In the genomic region with DNA sequence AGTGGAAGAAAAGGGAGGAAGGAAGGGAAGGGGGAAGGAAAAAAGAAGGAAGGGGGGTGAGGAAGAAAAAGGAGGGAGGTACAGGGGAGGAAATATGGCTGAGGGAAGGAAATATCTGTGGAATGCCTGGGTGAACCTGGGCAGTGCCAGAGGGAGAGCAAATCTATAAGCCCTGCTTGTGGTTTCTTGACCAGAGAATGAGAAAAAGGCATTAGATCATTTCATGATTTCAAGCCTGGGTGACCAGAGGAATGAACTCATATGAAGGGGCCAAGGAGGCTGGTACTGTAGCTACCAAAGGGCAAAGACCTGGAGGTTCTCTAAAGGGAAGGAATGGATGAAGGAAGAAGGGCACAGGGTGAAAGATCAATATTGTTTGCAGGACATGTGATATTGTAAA, we compare ENCODE assay signal across 22 cellular contexts. TPM values are rescaled to one million over a fixed set of nuclear protein-coding genes. Genes with fewer than 3 reads are reported as not detected.
DNase-seq lines count a peak whose midpoint lies in the region; ATAC-seq, FAIRE-seq and TF ChIP-seq lines count a peak whose summit lies in the region.
"Had no signal": no experiment of that assay in that cellular context is flagged by ENCODE, and none has a peak within 500 bp of the region (broad histone marks: within the 10 kb centered on the region; RNA-seq: fewer than 3 reads in every experiment).

No MANE protein-coding gene starts in this region.

- DNase-seq in AG10803 (ENCODE audit: low read depth) = peak; percentile 69
- peak; percentile 38 for DNase-seq in LHCN-M2 (ENCODE audit: low read depth)
- no peak for DNase-seq in GM12878 (ENCODE audit: low read depth, low spot score)
- DNase-seq in caudate nucleus (lab: John Stamatoyannopoulos, UW) = no peak
- no peak for DNase-seq in COLO668 (lab: John Stamatoyannopoulos, UW; ENCODE audit: unreplicated experiment)
- DNase-seq in NOMO-1 (lab: John Stamatoyannopoulos, UW; ENCODE audit: unreplicated experiment in 2 of 2) = no peak
- DNase-seq: aorta; C1 segment of cervical spinal cord; DMS 273 treated with DMSO at 0.1 percent for 48 hours; heart right ventricle; immature natural killer cell; NCI-H1417; NCI-H526; psoas muscle; Right ventricle myocardium superior; stimulated activated CD4-positive, alpha-beta T cell treated with anti-CD3 and anti-CD28 coated beads, Interleukin-4, amount 100 ng/mL, for 24 hours; T-cell had no signal

- no peak overlapping the region for H3K4me3 Mint-ChIP-seq in nephron
- H3K4me3 Mint-ChIP-seq: immature natural killer cell, T-cell had no signal

- H3K4me1 Mint-ChIP-seq in nephron = peaks cover 21% of the 10 kb centered on the region
- H3K4me1 Mint-ChIP-seq: immature natural killer cell, T-cell had no signal

- H3K27ac Mint-ChIP-seq in nephron = peak overlapping the region; percentile 80 to 90 (median 86)
- H3K27ac Mint-ChIP-seq: immature natural killer cell, T-cell had no signal

- no peaks in the 10 kb centered on the region for H3K36me3 ChIP-seq in GM12878 (ENCODE audit: control insufficient read depth in 2 of 2, insufficient read depth in 2 of 2, low read length in 1 of 2)
- H3K36me3 ChIP-seq: heart right ventricle had no signal

- H3K4me2 ChIP-seq in GM12878 (ENCODE audit: control insufficient read depth, insufficient read depth) = no peak overlapping the region
- H3K4me2 ChIP-seq: smooth muscle cell had no signal

- peaks cover 38% of the 10 kb centered on the region for H3K36me3 Mint-ChIP-seq in nephron (ENCODE audit: low read depth)
- H3K36me3 Mint-ChIP-seq: immature natural killer cell, T-cell had no signal

- H3K27me3 Mint-ChIP-seq in nephron (ENCODE audit: low read depth) = no peaks in the 10 kb centered on the region

- H3K27ac ChIP-seq in GM12878 (ENCODE audit: control insufficient read depth, insufficient read depth) (no peak overlapping the region), caudate nucleus (ENCODE audit: low read depth, low read length) (no peak overlapping the region)
- H3K27ac ChIP-seq: heart right ventricle, psoas muscle had no signal

- ATAC-seq in GM12878 (peak; percentile 72), GM18498 (IDR thresholded peaks at IDR 0.05; ENCODE audit: unreplicated experiment) (no peak)
- ATAC-seq: psoas muscle, T-cell had no signal

- no peak for FAIRE-seq in GM12878 (lab: Jason Lieb, UNC)
- FAIRE-seq: A549 had no signal

- no peaks in the 10 kb centered on the region for H3K4me1 ChIP-seq in GM12878 (ENCODE audit: control insufficient read depth, insufficient read depth, low read length)

- no peaks in the 10 kb centered on the region for H3K9me3 ChIP-seq in GM12878 (replicated peaks; ENCODE audit: control insufficient read depth, insufficient read depth, low read length)
- H3K9me3 ChIP-seq: psoas muscle had no signal

- no peak for TF ChIP-seq RAD21 in GM12878 (IDR thresholded peaks at IDR 0.05; ENCODE audit: insufficient read depth, low read depth, low read length)

- BruUV-seq in GM12878 (replicated peaks; lab: Mats Ljungman, UMichigan) = no TSS peak

- POLR2A ChIA-PET in GM12878 (lab: Charles Lee) = interaction anchor here (1.2 to 1.6 kb wide), 5 partner anchors 11 to 27 kb away, joined by 4 to 7 read pairs (median 4); no protein-coding TSS in a partner anchor

- TF ChIP-seq POLR2A in GM12878 (IDR thresholded peaks at IDR 0.05; ENCODE audit: low read depth, low read length) = no peak

- CTCF ChIA-PET in GM12878 (lab: Yijun Ruan, JAX) = interaction anchor here (1.5 kb wide), 1 partner anchor 28 kb away, joined by 3 read pairs; no protein-coding TSS in a partner anchor

- RAD21 ChIA-PET in GM12878 (lab: Charles Lee; ENCODE audit: unreplicated experiment) = interaction anchor here (1.6 to 6.7 kb wide), 2 partner anchors 25 to 34 kb away, joined by 9 to 62 read pairs; no protein-coding TSS in a partner anchor

- SMC1A ChIA-PET in GM12878 (lab: Charles Lee; ENCODE audit: uncharacterized antibody, unreplicated experiment) = interaction anchor here (1.9 to 24.1 kb wide), 4 partner anchors 10 to 35 kb away, joined by 10 to 389 read pairs (median 45); no protein-coding TSS in a partner anchor

- H3K4me3 ChIP-seq in AG10803 (ENCODE audit: low read length) = no peak overlapping the region
- H3K4me3 ChIP-seq in GM12878 = no peak overlapping the region
- H3K4me3 ChIP-seq: A549, heart right ventricle, lung, psoas muscle, smooth muscle cell had no signal

- no peaks in the 10 kb centered on the region for H3K79me2 ChIP-seq in GM12878 (ENCODE audit: control insufficient read depth, insufficient read depth, low read length)

- intact Hi-C loops in GM12878 (cut with micrococcal nuclease; ENCODE audit: unreplicated experiment) = no loop called here

- in situ Hi-C loops in GM12878 (cut with MboI) = no loop called here

- no peak overlapping the region for H3K9ac ChIP-seq in GM12878 (ENCODE audit: control insufficient read depth, insufficient read depth, low read length)

- TF ChIP-seq CTCF in AG10803 (conservative IDR thresholded peaks at IDR 0.05; ENCODE audit: low read length) (no peak), GM12878 (IDR thresholded peaks at IDR 0.05 in 2 of 3, conservative IDR thresholded peaks at IDR 0.05 in 1 of 3; ENCODE audit: control insufficient read depth in 2 of 3, extremely low read depth in 1 of 3, insufficient read depth in 1 of 3, low read depth in 3 of 3, low read length in 3 of 3) (no peak), nephron (IDR thresholded peaks at IDR 0.05; ENCODE audit: unreplicated experiment in 3 of 3) (no peak)

- TF ChIP-seq EP300 in GM12878 (IDR thresholded peaks at IDR 0.05; ENCODE audit: borderline replicate concordance in 1 of 2, control insufficient read depth in 1 of 2, low read depth in 2 of 2, low read length in 2 of 2) = no peak

- peaks cover 14% of the 10 kb centered on the region for H3K9me3 Mint-ChIP-seq in nephron
- H3K9me3 Mint-ChIP-seq: immature natural killer cell, T-cell had no signal

- H3K27me3 ChIP-seq in GM12878 (replicated peaks in 1 of 2; ENCODE audit: control insufficient read depth in 2 of 2, insufficient read depth in 2 of 2, low read length in 1 of 2) = no peaks in the 10 kb centered on the region; a peak in 1 of 4 replicates
- H3K27me3 ChIP-seq: heart right ventricle had no signal

- no peaks in the 10 kb centered on the region for H4K20me1 ChIP-seq in GM12878 (ENCODE audit: control insufficient read depth, insufficient read depth)

- H2AFZ ChIP-seq in GM12878 (ENCODE audit: control insufficient read depth, low read depth, low read length) = no peak overlapping the region

TF ChIP-seq in GM12878, 131 proteins besides CTCF, POLR2A, EP300 and RAD21:
- no peak for TF ChIP-seq GABPA (IDR thresholded peaks at IDR 0.05; ENCODE audit: low read depth)
- TF ChIP-seq YBX1 (IDR thresholded peaks at IDR 0.05) = no peak
- no peak for TF ChIP-seq ZBED1 (IDR thresholded peaks at IDR 0.05; ENCODE audit: borderline replicate concordance)
- TF ChIP-seq DPF2 (IDR thresholded peaks at IDR 0.05) = peak; percentile 47; the same call in 1 of the 2 replicates
- 0 out of 2 replicates have a peak, but pooled peaks have one; percentile 14 for TF ChIP-seq MTA2 (IDR thresholded peaks at IDR 0.05; ENCODE audit: low read depth)
- TF ChIP-seq ATF7 (IDR thresholded peaks at IDR 0.05; ENCODE audit: low read depth) = peak; percentile 38; the same call in 1 of the 2 replicates
- TF ChIP-seq IKZF2 (IDR thresholded peaks at IDR 0.05) = peak in 1 of 2 experiments; percentile 18; a peak in 1 of 4 replicates
- peak; percentile 39 for TF ChIP-seq IKZF1 (conservative IDR thresholded peaks at IDR 0.05)
- no peak for TF ChIP-seq CHD4 (IDR thresholded peaks at IDR 0.05)
- no peak for TF ChIP-seq POU2F2 (IDR thresholded peaks at IDR 0.05; ENCODE audit: borderline replicate concordance, low read depth, low read length)
- no peak for TF ChIP-seq NR2F1 (conservative IDR thresholded peaks at IDR 0.05)
- TF ChIP-seq HDGF (IDR thresholded peaks at IDR 0.05) = 0 out of 2 replicates have a peak, but pooled peaks have one; percentile 36
- TF ChIP-seq MXI1 (IDR thresholded peaks at IDR 0.05; ENCODE audit: low read depth, low read length) = no peak
- no peak for TF ChIP-seq RBBP5 (conservative IDR thresholded peaks at IDR 0.05)
- no peak for TF ChIP-seq SIX5 (IDR thresholded peaks at IDR 0.05; ENCODE audit: low read depth, low read length, severe bottlenecking)
- TF ChIP-seq SMARCA5 (IDR thresholded peaks at IDR 0.05) = no peak
- no peak for TF ChIP-seq HCFC1 (IDR thresholded peaks at IDR 0.05; ENCODE audit: low read length)
- no peak for TF ChIP-seq EZH2 (IDR thresholded peaks at IDR 0.05; ENCODE audit: borderline replicate concordance, control insufficient read depth, low read depth, low read length)

RNA-seq across cellular contexts. Expression of gene GNG12, which starts 31.4 kb away (rescaled TPM):
- 127 and 134 TPM in 2 replicates for total RNA-seq in LHCN-M2 (2014; rRNA removed)
- 45.6 TPM for polyA plus RNA-seq in LHCN-M2 (2012)
- total RNA-seq in GM12878 (2013; cell fraction: nucleolus; rRNA removed) = 4.2 and 4.4 TPM in 2 replicates
- total RNA-seq in GM12878 (2014; rRNA removed) = 0.27 and 0.28 TPM in 2 replicates
- 0.31 and 0.32 TPM in 2 replicates for total RNA-seq in GM12878 (2014; rRNA removed; fragmentation: Illumina TruSeq; extraction: Trizol)
- total RNA-seq in GM12878 (2021) = 0.38 and 0.43 TPM in 2 replicates
- 0.09 TPM for polyA plus RNA-seq in GM12878 (2011; ENCODE audit: low read depth)
- polyA plus RNA-seq in GM12878 (2011; rRNA removed) = 32.8 and 48.5 TPM in 2 replicates
- polyA plus RNA-seq in GM12878 (2011; cell fraction: cytosol; rRNA removed) = 10.5 and 14.8 TPM in 2 replicates
- polyA plus RNA-seq in GM12878 (2011; cell fraction: nucleus; rRNA removed) = 12.2 and 16.1 TPM in 2 replicates
- 0.15 and 0.20 TPM in 2 replicates for polyA plus RNA-seq in GM12878 (2012)
- polyA plus RNA-seq in GM12878 (2014; fragmentation: Illumina TruSeq; extraction: Trizol) = 0.51 and 0.55 TPM in 2 replicates
- polyA plus RNA-seq in GM12878 (2014; fragmentation: Nextera tagmentation; extraction: Ambion mirVana) = under 1 TPM; 0.22 to 0.27 TPM
- polyA plus RNA-seq in GM12878 (2014; rRNA removed) = 0.25 and 0.27 TPM in 2 replicates
- polyA plus RNA-seq in GM12878 (2016; fragmentation: Nextera tagmentation; extraction: Ambion mirVana) = under 1 TPM; 0.50 to 0.79 TPM
- 20.8 and 23.3 TPM in 2 replicates for polyA minus RNA-seq in GM12878 (2011; rRNA and poly(A)+ RNA removed)
- 7.5 and 7.6 TPM in 2 replicates for polyA minus RNA-seq in GM12878 (2011; cell fraction: cytosol; rRNA and poly(A)+ RNA removed)
- polyA minus RNA-seq in GM12878 (2011; cell fraction: nucleus; rRNA and poly(A)+ RNA removed) = 16.4 and 27.7 TPM in 2 replicates

Comparison
In these comparisons a context has a peak if more than half of its experiments do, and no peak if none do; other contexts are left out.
1. DNase-seq: peak in AG10803 (single experiment) and LHCN-M2 (single experiment); none in GM12878 (single experiment), caudate nucleus (0 of 61), COLO668 (single experiment) and NOMO-1 (0 of 2).
2. RNA of gene GNG12, which starts 31.4 kb away (total RNA-seq): 127 to 134 TPM in LHCN-M2; 0.27 to 4.4 TPM in GM12878; every median in the first group is over 10 times any median in the second.